ENCODE assay signal across 1 cellular context in genomic region chr5:76688836-76689235, GRCh38.
TF ChIP-seq lines count a peak whose summit lies in the region.

No MANE protein-coding gene starts in this region.

TF ChIP-seq in SK-N-SH, 30 proteins besides CTCF, POLR2A, EP300 and RAD21 (continued from another document):
- no peak for TF ChIP-seq ZBTB33 (IDR thresholded peaks at IDR 0.05; ENCODE audit: borderline replicate concordance, low read depth)
- no peak for TF ChIP-seq RCOR1 (IDR thresholded peaks at IDR 0.05; ENCODE audit: low read length)
- no peak for TF ChIP-seq RFX5 (IDR thresholded peaks at IDR 0.05; ENCODE audit: low read length)
- TF ChIP-seq ELF1 (IDR thresholded peaks at IDR 0.05) = no peak
- TF ChIP-seq FOSL2 (IDR thresholded peaks at IDR 0.05; ENCODE audit: borderline replicate concordance, low read depth) = no peak
- TF ChIP-seq POLR2AphosphoS5 (IDR thresholded peaks at IDR 0.05; ENCODE audit: low read depth, low read length) = no peak
- no peak for TF ChIP-seq USF2 (IDR thresholded peaks at IDR 0.05; ENCODE audit: borderline replicate concordance, low read depth, low read length)
- no peak for TF ChIP-seq SIN3A (IDR thresholded peaks at IDR 0.05; ENCODE audit: borderline replicate concordance, low read depth, low read length)
- TF ChIP-seq PBX3 (IDR thresholded peaks at IDR 0.05) = no peak
- TF ChIP-seq TEAD4 (IDR thresholded peaks at IDR 0.05; ENCODE audit: borderline replicate concordance, insufficient read depth) = no peak
- no peak for TF ChIP-seq MXI1 (IDR thresholded peaks at IDR 0.05; ENCODE audit: low read depth, low read length)
- no peak for TF ChIP-seq YY1 (IDR thresholded peaks at IDR 0.05; ENCODE audit: low read depth)
- TF ChIP-seq NRF1 (IDR thresholded peaks at IDR 0.05; ENCODE audit: low read depth, low read length) = no peak
